1 cellular context compared by ENCODE assay signal in the genomic region with DNA sequence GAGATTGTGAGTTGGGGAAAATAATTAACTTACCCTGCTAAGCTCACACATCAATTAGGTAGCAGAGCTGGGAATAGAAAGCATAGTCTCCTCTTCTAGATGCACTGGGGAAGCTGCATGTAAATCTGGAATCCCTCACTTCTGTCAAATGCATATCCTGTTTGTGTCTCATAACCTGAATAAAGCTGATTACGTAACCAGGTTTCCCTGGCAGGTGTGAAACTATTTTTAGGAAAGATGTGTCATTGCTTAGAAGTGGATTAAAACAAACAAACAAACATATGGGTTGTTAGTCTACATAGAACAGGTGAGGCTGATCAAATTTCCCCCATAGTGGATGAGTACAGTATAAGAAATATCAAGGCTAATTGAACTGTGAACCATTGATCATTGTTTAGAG. TPM values are rescaled to one million over a fixed set of nuclear protein-coding genes. Genes with fewer than 3 reads are reported as not detected.
"Had no signal": no experiment of that assay in that cellular context is flagged by ENCODE, and none has a peak within 500 bp of the region (broad histone marks: within the 10 kb centered on the region; RNA-seq: fewer than 3 reads in every experiment).

No MANE protein-coding gene starts in this region.

RNA-seq across cellular contexts. Expression of gene PGM5, which starts 27.5 kb away (rescaled TPM):
- total RNA-seq: naive thymus-derived CD8-positive, alpha-beta T cell had no signal
